ENCODE assay signal across 11 cellular contexts in genomic region chr11:3638513-3638912, GRCh38. TPM values are rescaled to one million over a fixed set of nuclear protein-coding genes. Genes with fewer than 3 reads are reported as not detected.
"Had no signal": no experiment of that assay in that cellular context is flagged by ENCODE, and none has a peak within 500 bp of the region (broad histone marks: within the 10 kb centered on the region; RNA-seq: fewer than 3 reads in every experiment).

No MANE protein-coding gene starts in this region.

- H3K36me3 ChIP-seq: HAP-1 had no signal

- ATAC-seq: HCT116, HepG2, K562 had no signal

- H3K27ac Mint-ChIP-seq: HFFc6 had no signal

- H3K4me3 ChIP-seq: GM23248, HAP-1, K562 had no signal

- H3K27ac ChIP-seq: GM23248, HL-60 had no signal

- H3K9me3 Mint-ChIP-seq: HFFc6 had no signal

- DNase-seq: GM23248, GOT3, H7, HFFc6 had no signal

- H3K4me3 Mint-ChIP-seq: HFFc6 had no signal

- H3K9ac ChIP-seq: GM23248 had no signal

- H3K9me3 ChIP-seq: HAP-1 had no signal

- H2AFZ ChIP-seq: GM23248 had no signal

RNA-seq across cellular contexts. Expression of gene ART5, which starts 3.3 kb away (rescaled TPM):
- total RNA-seq: GM23248, HFFc6, HT1080 had no signal

RNA-seq across cellular contexts. Expression of gene ART1, which starts 6.4 kb away (rescaled TPM):
- total RNA-seq: GM23248, H4, HepG2, HFFc6, HT1080, K562 had no signal
